Comparison of ENCODE assay signal across 1 cellular context in the genomic region with DNA sequence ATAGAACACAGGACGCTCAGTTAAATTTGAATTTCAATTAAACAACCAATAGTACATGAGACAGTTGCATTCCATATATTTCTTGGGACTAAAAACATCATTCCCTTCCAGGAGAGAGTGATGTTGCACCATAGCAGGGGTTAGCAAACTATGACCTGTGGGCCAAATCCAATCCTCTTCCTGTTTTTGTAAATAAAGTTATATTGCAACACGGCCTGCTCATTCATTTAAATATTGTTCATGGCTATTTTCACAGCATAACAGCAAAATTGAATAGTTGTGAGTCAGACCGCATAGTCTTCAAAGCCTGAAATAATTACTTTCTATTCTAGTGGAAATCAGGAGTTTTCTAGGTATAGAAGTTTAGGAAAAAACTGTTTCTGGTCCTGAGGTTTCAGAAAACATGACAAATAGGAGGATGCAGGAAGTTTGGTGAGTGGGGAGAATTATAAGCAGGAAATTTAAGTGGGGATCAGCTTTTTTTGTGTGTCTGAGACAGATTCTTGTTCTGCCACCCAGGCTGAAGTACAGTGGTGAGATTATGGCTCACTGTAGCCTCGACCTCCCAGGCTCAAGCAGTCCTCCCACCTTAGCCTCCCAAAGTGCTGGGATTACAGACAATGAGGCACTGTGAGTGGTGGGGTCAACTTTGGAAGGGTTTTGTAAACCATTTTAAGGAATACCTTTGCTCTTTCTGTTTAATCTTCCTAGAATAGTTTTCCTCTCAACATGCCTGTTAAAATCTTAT.
TF ChIP-seq lines count a peak whose summit lies in the region.

No MANE protein-coding gene starts in this region.

TF ChIP-seq in HepG2, 621 proteins besides CTCF, POLR2A, EP300 and RAD21 (continued from another document and continues in another):
- TF ChIP-seq NFYC (CRISPR knock-in tag; IDR thresholded peaks at IDR 0.05), result no peak
- TF ChIP-seq ZBTB14 (CRISPR knock-in tag; IDR thresholded peaks at IDR 0.05), result no peak
- no peak for TF ChIP-seq PCBP2 (optimal IDR thresholded peaks at IDR 0.05; ENCODE audit: low read depth, low read length, poor library complexity, severe bottlenecking)
- TF ChIP-seq, protein P1, sequence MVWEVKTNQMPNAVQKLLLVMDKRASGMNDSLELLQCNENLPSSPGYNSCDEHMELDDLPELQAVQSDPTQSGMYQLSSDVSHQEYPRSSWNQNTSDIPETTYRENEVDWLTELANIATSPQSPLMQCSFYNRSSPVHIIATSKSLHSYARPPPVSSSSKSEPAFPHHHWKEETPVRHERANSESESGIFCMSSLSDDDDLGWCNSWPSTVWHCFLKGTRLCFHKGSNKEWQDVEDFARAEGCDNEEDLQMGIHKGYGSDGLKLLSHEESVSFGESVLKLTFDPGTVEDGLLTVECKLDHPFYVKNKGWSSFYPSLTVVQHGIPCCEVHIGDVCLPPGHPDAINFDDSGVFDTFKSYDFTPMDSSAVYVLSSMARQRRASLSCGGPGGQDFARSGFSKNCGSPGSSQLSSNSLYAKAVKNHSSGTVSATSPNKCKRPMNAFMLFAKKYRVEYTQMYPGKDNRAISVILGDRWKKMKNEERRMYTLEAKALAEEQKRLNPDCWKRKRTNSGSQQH (CRISPR knock-in tag; IDR thresholded peaks at IDR 0.05; ENCODE audit: low read depth), result no peak
- TF ChIP-seq NAIF1 (CRISPR knock-in tag; IDR thresholded peaks at IDR 0.05; ENCODE audit: borderline replicate concordance), result no peak
- TF ChIP-seq ZNF619 (CRISPR knock-in tag; IDR thresholded peaks at IDR 0.05), result no peak
- TF ChIP-seq, protein P2, sequence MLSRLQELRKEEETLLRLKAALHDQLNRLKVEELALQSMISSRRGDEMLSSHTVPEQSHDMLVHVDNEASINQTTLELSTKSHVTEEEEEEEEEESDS (CRISPR knock-in tag; IDR thresholded peaks at IDR 0.05; ENCODE audit: borderline replicate concordance), result no peak
- no peak for TF ChIP-seq ZNF777 (CRISPR knock-in tag; IDR thresholded peaks at IDR 0.05)
- peak; percentile 47; the same call in 1 of the 2 replicates for TF ChIP-seq HMG20B (CRISPR knock-in tag; conservative IDR thresholded peaks at IDR 0.05)
- TF ChIP-seq ZKSCAN5 (CRISPR knock-in tag; IDR thresholded peaks at IDR 0.05), result no peak
- no peak for TF ChIP-seq TFDP2 (CRISPR knock-in tag; IDR thresholded peaks at IDR 0.05)
- TF ChIP-seq, protein P3, sequence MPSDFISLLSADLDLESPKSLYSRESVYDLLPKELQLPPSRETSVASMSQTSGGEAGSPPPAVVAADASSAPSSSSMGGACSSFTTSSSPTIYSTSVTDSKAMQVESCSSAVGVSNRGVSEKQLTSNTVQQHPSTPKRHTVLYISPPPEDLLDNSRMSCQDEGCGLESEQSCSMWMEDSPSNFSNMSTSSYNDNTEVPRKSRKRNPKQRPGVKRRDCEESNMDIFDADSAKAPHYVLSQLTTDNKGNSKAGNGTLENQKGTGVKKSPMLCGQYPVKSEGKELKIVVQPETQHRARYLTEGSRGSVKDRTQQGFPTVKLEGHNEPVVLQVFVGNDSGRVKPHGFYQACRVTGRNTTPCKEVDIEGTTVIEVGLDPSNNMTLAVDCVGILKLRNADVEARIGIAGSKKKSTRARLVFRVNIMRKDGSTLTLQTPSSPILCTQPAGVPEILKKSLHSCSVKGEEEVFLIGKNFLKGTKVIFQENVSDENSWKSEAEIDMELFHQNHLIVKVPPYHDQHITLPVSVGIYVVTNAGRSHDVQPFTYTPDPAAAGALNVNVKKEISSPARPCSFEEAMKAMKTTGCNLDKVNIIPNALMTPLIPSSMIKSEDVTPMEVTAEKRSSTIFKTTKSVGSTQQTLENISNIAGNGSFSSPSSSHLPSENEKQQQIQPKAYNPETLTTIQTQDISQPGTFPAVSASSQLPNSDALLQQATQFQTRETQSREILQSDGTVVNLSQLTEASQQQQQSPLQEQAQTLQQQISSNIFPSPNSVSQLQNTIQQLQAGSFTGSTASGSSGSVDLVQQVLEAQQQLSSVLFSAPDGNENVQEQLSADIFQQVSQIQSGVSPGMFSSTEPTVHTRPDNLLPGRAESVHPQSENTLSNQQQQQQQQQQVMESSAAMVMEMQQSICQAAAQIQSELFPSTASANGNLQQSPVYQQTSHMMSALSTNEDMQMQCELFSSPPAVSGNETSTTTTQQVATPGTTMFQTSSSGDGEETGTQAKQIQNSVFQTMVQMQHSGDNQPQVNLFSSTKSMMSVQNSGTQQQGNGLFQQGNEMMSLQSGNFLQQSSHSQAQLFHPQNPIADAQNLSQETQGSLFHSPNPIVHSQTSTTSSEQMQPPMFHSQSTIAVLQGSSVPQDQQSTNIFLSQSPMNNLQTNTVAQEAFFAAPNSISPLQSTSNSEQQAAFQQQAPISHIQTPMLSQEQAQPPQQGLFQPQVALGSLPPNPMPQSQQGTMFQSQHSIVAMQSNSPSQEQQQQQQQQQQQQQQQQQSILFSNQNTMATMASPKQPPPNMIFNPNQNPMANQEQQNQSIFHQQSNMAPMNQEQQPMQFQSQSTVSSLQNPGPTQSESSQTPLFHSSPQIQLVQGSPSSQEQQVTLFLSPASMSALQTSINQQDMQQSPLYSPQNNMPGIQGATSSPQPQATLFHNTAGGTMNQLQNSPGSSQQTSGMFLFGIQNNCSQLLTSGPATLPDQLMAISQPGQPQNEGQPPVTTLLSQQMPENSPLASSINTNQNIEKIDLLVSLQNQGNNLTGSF (CRISPR knock-in tag; IDR thresholded peaks at IDR 0.05), result no peak
- TF ChIP-seq PRPF4 (IDR thresholded peaks at IDR 0.05; ENCODE audit: low read depth, low read length, poor library complexity, severe bottlenecking), result no peak
- TF ChIP-seq ZNF362 (CRISPR knock-in tag; IDR thresholded peaks at IDR 0.05; ENCODE audit: borderline replicate concordance), result no peak
- no peak for TF ChIP-seq AGO1 (IDR thresholded peaks at IDR 0.05; ENCODE audit: low read depth, low read length, poor library complexity, severe bottlenecking)
- TF ChIP-seq CBX2 (IDR thresholded peaks at IDR 0.05; ENCODE audit: low read depth, low read length), result no peak
- no peak for TF ChIP-seq CBX2 (CRISPR knock-in tag; IDR thresholded peaks at IDR 0.05; ENCODE audit: low read depth)
- no peak for TF ChIP-seq ZNF337 (CRISPR knock-in tag; IDR thresholded peaks at IDR 0.05; ENCODE audit: borderline replicate concordance, low read depth)
- no peak for TF ChIP-seq ZSCAN29 (CRISPR knock-in tag; conservative IDR thresholded peaks at IDR 0.05)
- no peak for TF ChIP-seq SRSF1 (optimal IDR thresholded peaks at IDR 0.05; ENCODE audit: low read depth, low read length)
- no peak for TF ChIP-seq PRDM10 (CRISPR knock-in tag; IDR thresholded peaks at IDR 0.05; ENCODE audit: low read depth)
- peak; percentile 62; the same call in 1 of the 2 replicates for TF ChIP-seq KDM6A (CRISPR knock-in tag; IDR thresholded peaks at IDR 0.05; ENCODE audit: low read depth)
- TF ChIP-seq CBX5 (CRISPR knock-in tag; IDR thresholded peaks at IDR 0.05; ENCODE audit: borderline replicate concordance), result no peak
- TF ChIP-seq ZNF333 (CRISPR knock-in tag; IDR thresholded peaks at IDR 0.05; ENCODE audit: borderline replicate concordance), result no peak
- no peak for TF ChIP-seq HMGXB3 (CRISPR knock-in tag; IDR thresholded peaks at IDR 0.05; ENCODE audit: borderline replicate concordance)
- TF ChIP-seq ZBTB20 (CRISPR knock-in tag; IDR thresholded peaks at IDR 0.05; ENCODE audit: borderline replicate concordance, low read depth), result no peak
- TF ChIP-seq CHD2 (IDR thresholded peaks at IDR 0.05; ENCODE audit: low read depth, low read length), result no peak
- no peak for TF ChIP-seq ZNF512B (CRISPR knock-in tag; IDR thresholded peaks at IDR 0.05; ENCODE audit: borderline replicate concordance)
- no peak for TF ChIP-seq MAFK (conservative IDR thresholded peaks at IDR 0.05 in 1 of 2, IDR thresholded peaks at IDR 0.05 in 1 of 2; ENCODE audit: low read length in 2 of 2)
- TF ChIP-seq TBP (CRISPR knock-in tag; IDR thresholded peaks at IDR 0.05), result no peak
